In genomic region chr2:28751102-28751955, GRCh38 we compare ENCODE assay signal across 1 cellular context.
A peak's percentile ranks its signal among the peaks of the same experiment; 100 is the strongest.
TF ChIP-seq lines count a peak whose summit lies in the region.

TSS of gene PPP1CB (plus strand) at chr2:28751830. CDS start at chr2:28752125, 295 bp downstream.

TF ChIP-seq in K562, 482 proteins besides CTCF, POLR2A, EP300 and RAD21 (continued from another document and continues in another):
- TF ChIP-seq FOXA3 (CRISPR knock-in tag; conservative IDR thresholded peaks at IDR 0.05 in 1 of 2, IDR thresholded peaks at IDR 0.05 in 1 of 2) (peak in 1 of 2 experiments; percentile 68; a peak in 1 of 4 replicates), NFIX (CRISPR knock-in tag; IDR thresholded peaks at IDR 0.05; ENCODE audit: low read depth) (no peak), SRSF7 (optimal IDR thresholded peaks at IDR 0.05; ENCODE audit: low read depth, low read length) (no peak), TAF15 (IDR thresholded peaks at IDR 0.05; ENCODE audit: low read depth, low read length) (no peak), NFYB (IDR thresholded peaks at IDR 0.05; ENCODE audit: extremely low read depth, insufficient read length) (no peak), MXI1 (IDR thresholded peaks at IDR 0.05; ENCODE audit: low read depth, low read length) (no peak), JUN (IDR thresholded peaks at IDR 0.05; ENCODE audit: borderline replicate concordance, low read depth, low read length) (no peak), JUN (CRISPR knock-in tag; IDR thresholded peaks at IDR 0.05; ENCODE audit: borderline replicate concordance) (no peak; the same call in 1 of the 2 replicates), TAF9B (IDR thresholded peaks at IDR 0.05; ENCODE audit: partially characterized antibody) (peak; percentile 68), IFI16 (CRISPR knock-in tag; IDR thresholded peaks at IDR 0.05) (no peak), ZNF764 (CRISPR knock-in tag; IDR thresholded peaks at IDR 0.05; ENCODE audit: low read depth) (no peak), ZNF280B (CRISPR knock-in tag; IDR thresholded peaks at IDR 0.05) (no peak), ZFP1 (CRISPR knock-in tag; IDR thresholded peaks at IDR 0.05) (no peak), HNRNPK (IDR thresholded peaks at IDR 0.05; ENCODE audit: low read depth, low read length, poor library complexity, severe bottlenecking) (no peak), PCBP2 (IDR thresholded peaks at IDR 0.05; ENCODE audit: low read depth, low read length, poor library complexity, severe bottlenecking) (no peak), FOXO4 (CRISPR knock-in tag; IDR thresholded peaks at IDR 0.05) (no peak), SMAD1 (IDR thresholded peaks at IDR 0.05; ENCODE audit: low read depth, low read length, partially characterized antibody) (peak; percentile 79), ZBTB1 (CRISPR knock-in tag; IDR thresholded peaks at IDR 0.05; ENCODE audit: borderline replicate concordance, low read depth) (no peak), PML (IDR thresholded peaks at IDR 0.05; ENCODE audit: low read length) (no peak), RBM34 (IDR thresholded peaks at IDR 0.05; ENCODE audit: borderline replicate concordance, insufficient read depth, low read length) (no peak), ZNF23 (CRISPR knock-in tag; IDR thresholded peaks at IDR 0.05) (no peak), ZNF143 (CRISPR knock-in tag; IDR thresholded peaks at IDR 0.05) (no peak), HLTF (IDR thresholded peaks at IDR 0.05) (no peak), NCOR1 (IDR thresholded peaks at IDR 0.05) (no peak), GABPB2 (CRISPR knock-in tag; conservative IDR thresholded peaks at IDR 0.05) (no peak), HDAC8 (tag; IDR thresholded peaks at IDR 0.05) (0 out of 2 replicates have a peak, but pooled peaks have one; percentile 20), MAFG (tag; conservative IDR thresholded peaks at IDR 0.05) (no peak), POLR3A (IDR thresholded peaks at IDR 0.05; ENCODE audit: borderline replicate concordance, extremely low read depth, insufficient read depth, insufficient read length) (no peak), FUS (optimal IDR thresholded peaks at IDR 0.05; ENCODE audit: low read depth, low read length) (no peak), E2F3 (CRISPR knock-in tag; IDR thresholded peaks at IDR 0.05) (no peak), CAMTA2 (CRISPR knock-in tag; conservative IDR thresholded peaks at IDR 0.05) (no peak), ZNF592 (IDR thresholded peaks at IDR 0.05) (peak; percentile 43; the same call in 1 of the 2 replicates), NONO (IDR thresholded peaks at IDR 0.05; ENCODE audit: low read depth in 2 of 2, low read length in 1 of 2) (peak; percentile 4 to 77; a peak in 3 of 4 replicates), SIN3B (IDR thresholded peaks at IDR 0.05; ENCODE audit: low read depth) (no peak), ZNF24 (IDR thresholded peaks at IDR 0.05) (peak; percentile 84), CREB1 (IDR thresholded peaks at IDR 0.05) (peak; percentile 89), CREB1 (CRISPR knock-in tag; IDR thresholded peaks at IDR 0.05) (peak; percentile 93), CC2D1A (IDR thresholded peaks at IDR 0.05) (no peak), ZNF551 (CRISPR knock-in tag; IDR thresholded peaks at IDR 0.05) (no peak), CBFA2T3 (IDR thresholded peaks at IDR 0.05) (peak; percentile 17; the same call in 1 of the 2 replicates), SRSF3 (IDR thresholded peaks at IDR 0.05; ENCODE audit: insufficient read depth, low read length) (no peak), ZNF124 (CRISPR knock-in tag; IDR thresholded peaks at IDR 0.05) (no peak), ZBTB5 (IDR thresholded peaks at IDR 0.05) (no peak), ZBTB7A (IDR thresholded peaks at IDR 0.05; ENCODE audit: borderline replicate concordance, control insufficient read depth, low read depth, low read length) (no peak), SAFB2 (IDR thresholded peaks at IDR 0.05; ENCODE audit: borderline replicate concordance, low read depth, low read length, severe bottlenecking) (no peak), TCF7 (IDR thresholded peaks at IDR 0.05; ENCODE audit: borderline replicate concordance) (no peak), MYC (IDR thresholded peaks at IDR 0.05; ENCODE audit: low read depth, low read length) (peak; percentile 69), MYC (CRISPR knock-in tag; IDR thresholded peaks at IDR 0.05; ENCODE audit: borderline replicate concordance, low read depth) (no peak), NFE2L1 (tag; IDR thresholded peaks at IDR 0.05; ENCODE audit: borderline replicate concordance, low read depth) (no peak), FOSL1 (tag; conservative IDR thresholded peaks at IDR 0.05) (peak; percentile 5; the same call in 1 of the 2 replicates)
- TF ChIP-seq, protein P1, sequence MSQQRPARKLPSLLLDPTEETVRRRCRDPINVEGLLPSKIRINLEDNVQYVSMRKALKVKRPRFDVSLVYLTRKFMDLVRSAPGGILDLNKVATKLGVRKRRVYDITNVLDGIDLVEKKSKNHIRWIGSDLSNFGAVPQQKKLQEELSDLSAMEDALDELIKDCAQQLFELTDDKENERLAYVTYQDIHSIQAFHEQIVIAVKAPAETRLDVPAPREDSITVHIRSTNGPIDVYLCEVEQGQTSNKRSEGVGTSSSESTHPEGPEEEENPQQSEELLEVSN (IDR thresholded peaks at IDR 0.05; ENCODE audit: borderline replicate concordance in 1 of 2, extremely low read depth in 1 of 2, insufficient read depth in 1 of 2, insufficient read length in 1 of 2, low read depth in 1 of 2, low read length in 1 of 2, poor library complexity in 1 of 2, severe bottlenecking in 1 of 2) = peak; percentile 88 to 93
- TF ChIP-seq, protein P2, sequence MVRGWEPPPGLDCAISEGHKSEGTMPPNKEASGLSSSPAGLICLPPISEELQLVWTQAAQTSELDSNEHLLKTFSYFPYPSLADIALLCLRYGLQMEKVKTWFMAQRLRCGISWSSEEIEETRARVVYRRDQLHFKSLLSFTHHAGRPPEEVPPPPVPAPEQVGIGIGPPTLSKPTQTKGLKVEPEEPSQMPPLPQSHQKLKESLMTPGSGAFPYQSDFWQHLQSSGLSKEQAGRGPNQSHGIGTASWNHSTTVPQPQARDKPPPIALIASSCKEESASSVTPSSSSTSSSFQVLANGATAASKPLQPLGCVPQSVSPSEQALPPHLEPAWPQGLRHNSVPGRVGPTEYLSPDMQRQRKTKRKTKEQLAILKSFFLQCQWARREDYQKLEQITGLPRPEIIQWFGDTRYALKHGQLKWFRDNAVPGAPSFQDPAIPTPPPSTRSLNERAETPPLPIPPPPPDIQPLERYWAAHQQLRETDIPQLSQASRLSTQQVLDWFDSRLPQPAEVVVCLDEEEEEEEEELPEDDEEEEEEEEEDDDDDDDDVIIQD (CRISPR knock-in tag; IDR thresholded peaks at IDR 0.05) = no peak
- TF ChIP-seq, protein P3, sequence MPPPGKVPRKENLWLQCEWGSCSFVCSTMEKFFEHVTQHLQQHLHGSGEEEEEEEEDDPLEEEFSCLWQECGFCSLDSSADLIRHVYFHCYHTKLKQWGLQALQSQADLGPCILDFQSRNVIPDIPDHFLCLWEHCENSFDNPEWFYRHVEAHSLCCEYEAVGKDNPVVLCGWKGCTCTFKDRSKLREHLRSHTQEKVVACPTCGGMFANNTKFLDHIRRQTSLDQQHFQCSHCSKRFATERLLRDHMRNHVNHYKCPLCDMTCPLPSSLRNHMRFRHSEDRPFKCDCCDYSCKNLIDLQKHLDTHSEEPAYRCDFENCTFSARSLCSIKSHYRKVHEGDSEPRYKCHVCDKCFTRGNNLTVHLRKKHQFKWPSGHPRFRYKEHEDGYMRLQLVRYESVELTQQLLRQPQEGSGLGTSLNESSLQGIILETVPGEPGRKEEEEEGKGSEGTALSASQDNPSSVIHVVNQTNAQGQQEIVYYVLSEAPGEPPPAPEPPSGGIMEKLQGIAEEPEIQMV (tag; conservative IDR thresholded peaks at IDR 0.05; ENCODE audit: low read depth) = no peak
- TF ChIP-seq, protein P4, sequence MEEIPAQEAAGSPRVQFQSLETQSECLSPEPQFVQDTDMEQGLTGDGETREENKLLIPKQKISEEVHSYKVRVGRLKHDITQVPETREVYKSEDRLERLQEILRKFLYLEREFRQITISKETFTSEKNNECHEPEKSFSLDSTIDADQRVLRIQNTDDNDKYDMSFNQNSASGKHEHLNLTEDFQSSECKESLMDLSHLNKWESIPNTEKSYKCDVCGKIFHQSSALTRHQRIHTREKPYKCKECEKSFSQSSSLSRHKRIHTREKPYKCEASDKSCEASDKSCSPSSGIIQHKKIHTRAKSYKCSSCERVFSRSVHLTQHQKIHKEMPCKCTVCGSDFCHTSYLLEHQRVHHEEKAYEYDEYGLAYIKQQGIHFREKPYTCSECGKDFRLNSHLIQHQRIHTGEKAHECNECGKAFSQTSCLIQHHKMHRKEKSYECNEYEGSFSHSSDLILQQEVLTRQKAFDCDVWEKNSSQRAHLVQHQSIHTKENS (CRISPR knock-in tag; IDR thresholded peaks at IDR 0.05) = no peak
- TF ChIP-seq, protein P5, sequence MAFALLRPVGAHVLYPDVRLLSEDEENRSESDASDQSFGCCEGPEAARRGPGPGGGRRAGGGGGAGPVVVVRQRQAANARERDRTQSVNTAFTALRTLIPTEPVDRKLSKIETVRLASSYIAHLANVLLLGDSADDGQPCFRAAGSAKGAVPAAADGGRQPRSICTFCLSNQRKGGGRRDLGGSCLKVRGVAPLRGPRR (CRISPR knock-in tag; IDR thresholded peaks at IDR 0.05) = no peak
